In genomic region chr5:140978260-140978659, GRCh38 we compare ENCODE assay signal across 34 cellular contexts. TPM values are rescaled to one million over a fixed set of nuclear protein-coding genes. Genes with fewer than 3 reads are reported as not detected.
DNase-seq lines count a peak whose midpoint lies in the region; ATAC-seq, FAIRE-seq and TF ChIP-seq lines count a peak whose summit lies in the region.
"Had no signal": no experiment of that assay in that cellular context is flagged by ENCODE, and none has a peak within 500 bp of the region (broad histone marks: within the 10 kb centered on the region; RNA-seq: fewer than 3 reads in every experiment).

No MANE protein-coding gene starts in this region.

- H3K79me1 ChIP-seq in mesendoderm (ENCODE audit: low read length) = peaks cover 2% of the 10 kb centered on the region

- no peak overlapping the region for H3K4ac ChIP-seq in mesendoderm (ENCODE audit: low read depth, low read length)

- H3K9me3 ChIP-seq in right cardiac atrium (ENCODE audit: control insufficient read depth, low read length) = no peaks in the 10 kb centered on the region
- H3K9me3 ChIP-seq: mucosa of descending colon, psoas muscle had no signal

- no peak overlapping the region for H2BK15ac ChIP-seq in mesendoderm (replicated peaks; ENCODE audit: low read depth)

- FAIRE-seq in H54 (lab: Jason Lieb, UNC) = no peak
- FAIRE-seq: A204.1, colon had no signal

- H3K4me2 ChIP-seq in mesendoderm (ENCODE audit: low read length) = no peak overlapping the region

- H2BK5ac ChIP-seq in mesendoderm (ENCODE audit: low read length) = no peak overlapping the region

- H3K4me3 ChIP-seq in right cardiac atrium (ENCODE audit: low read length) (no peak overlapping the region), mesendoderm (ENCODE audit: low read length) (no peak overlapping the region)
- H3K4me3 ChIP-seq: mucosa of descending colon, psoas muscle had no signal

- H2BK120ac ChIP-seq in mesendoderm (ENCODE audit: low read depth, low read length) = no peak overlapping the region

- no peak overlapping the region for H4K5ac ChIP-seq in mesendoderm (ENCODE audit: low read length)

- H3K23ac ChIP-seq in mesendoderm (ENCODE audit: low read length) = no peak overlapping the region

- H3K56ac ChIP-seq in mesendoderm (ENCODE audit: low read length) = no peak overlapping the region

- WGBS in right cardiac atrium = 42% methylated on average over 2 of the region's 2 CpGs
- WGBS in mesendoderm (ENCODE audit: extremely low coverage, insufficient coverage, low lambda C conversion rate) = no CpG with 5 or more reads among the region's 2 CpGs

- H3K79me2 ChIP-seq in mesendoderm (ENCODE audit: control insufficient read depth, insufficient read depth, low read length) = no peaks in the 10 kb centered on the region

- TF ChIP-seq POLR2A in H54 (IDR thresholded peaks at IDR 0.05; ENCODE audit: low read depth, low read length) = no peak

- peak overlapping the region; percentile 4 for H3K9ac ChIP-seq in mesendoderm (ENCODE audit: low read length)

- H3K27me3 ChIP-seq in right cardiac atrium (ENCODE audit: control insufficient read depth, insufficient read depth) = no peaks in the 10 kb centered on the region
- no peaks in the 10 kb centered on the region for H3K27me3 ChIP-seq in mesendoderm (ENCODE audit: insufficient read depth, low read length, poor library complexity)
- H3K27me3 ChIP-seq: brain microvascular endothelial cell had no signal

- H3K4me1 ChIP-seq in right cardiac atrium (ENCODE audit: control insufficient read depth, insufficient read depth, low read length) (no peaks in the 10 kb centered on the region), mesendoderm (ENCODE audit: control insufficient read depth, low read depth, low read length) (no peaks in the 10 kb centered on the region)
- H3K4me1 ChIP-seq: psoas muscle had no signal

- H3K27ac ChIP-seq in right cardiac atrium (ENCODE audit: low read length) (no peak overlapping the region), epithelial cell of prostate (peak overlapping the region; percentile 83), mesendoderm (ENCODE audit: low read depth, low read length) (no peak overlapping the region)
- H3K27ac ChIP-seq: brain microvascular endothelial cell, psoas muscle had no signal

- intact Hi-C loops in right cardiac atrium (cut with DNase I) (no loop called here), cardiac septum (cut with DNase I) (no loop called here)

- no peak overlapping the region for H3K18ac ChIP-seq in mesendoderm (ENCODE audit: low read length)

- no peaks in the 10 kb centered on the region for H3K36me3 ChIP-seq in mesendoderm (ENCODE audit: control insufficient read depth, insufficient read depth, low read length)
- H3K36me3 ChIP-seq: brain microvascular endothelial cell had no signal

- no peak overlapping the region for H4K8ac ChIP-seq in mesendoderm (ENCODE audit: low read depth, low read length)

- no peak overlapping the region for H2AK5ac ChIP-seq in mesendoderm (ENCODE audit: low read length)

- DNase-seq in right cardiac atrium = no peak
- no peak for DNase-seq in cardiac septum (ENCODE audit: low spot score)
- no peak for DNase-seq in epithelial cell of prostate (ENCODE audit: low read depth, low spot score)
- DNase-seq in mesendoderm = no peak
- DNase-seq in AG08396 (ENCODE audit: low spot score) = no peak
- no peak for DNase-seq in middle frontal gyrus (ENCODE audit: extremely low spot score, low spot score)
- no peak for DNase-seq in H54 (ENCODE audit: insufficient read length, low spot score)
- DNase-seq: activated CD4-positive, alpha-beta memory T cell treated with anti-CD3 and anti-CD28 coated beads, Interleukin-2, amount 10 ng/mL, durations not matched to agents 7 days and 5 days; activated CD4-positive, alpha-beta T cell treated with anti-CD3 and anti-CD28 coated beads for 1 hour; activated naive CD4-positive, alpha-beta T cell treated with anti-CD3 and anti-CD28 coated beads, Interleukin-2, amount 10 ng/mL, durations not matched to agents 7 days and 5 days; AML-193; amniotic stem cell; brain microvascular endothelial cell; CD4-positive, alpha-beta T cell; DND-41; effector CD4-positive, alpha-beta T cell; GOT3; immature natural killer cell; left ventricle myocardium superior; mucosa of descending colon; natural killer cell; NCI-H146; NCI-H2107; NCI-H748 treated with DMSO at 0.1 percent for 48 hours; occipital lobe; psoas muscle; T-helper 2 cell had no signal

- ATAC-seq in right cardiac atrium (peak; percentile 42 to 71), HG02798 (IDR thresholded peaks at IDR 0.05; ENCODE audit: poor library complexity, unreplicated experiment) (no peak)
- ATAC-seq: left ventricle myocardium superior; mucosa of descending colon; natural killer cell; psoas muscle; stimulated activated memory B cell treated with anti-CD40 and anti-IgM and Interleukin-4, amounts not matched to agents 10 μg/mL and 1 μg/mL and 100 μg/mL, for 72 hours had no signal

RNA-seq across cellular contexts. Expression of gene PCDHAC2, which starts 12.0 kb away (rescaled TPM):
- 1 to 10 TPM in 1 of 4 donors, under 1 TPM in 3; 0.44 to 1.1 (median 0.54) TPM for total RNA-seq in right cardiac atrium
- polyA plus RNA-seq in right cardiac atrium = 0.02 TPM
- 0.67 TPM for total RNA-seq in cardiac septum
- polyA plus RNA-seq in mesendoderm (2013, experiment 1 of 2) = 3.8 TPM
- 5.2 TPM for polyA plus RNA-seq in mesendoderm (2013, experiment 2 of 2)
- total RNA-seq: activated CD4-positive, alpha-beta memory T cell treated with anti-CD3 and anti-CD28 coated beads, Interleukin-2, amount 10 ng/mL, durations not matched to agents 7 days and 5 days; CD4-positive, alpha-beta T cell; glomerular endothelial cell; natural killer cell; RPMI7951 had no signal
- polyA plus RNA-seq: IgD-negative memory B cell, immature natural killer cell had no signal

RNA-seq across cellular contexts. Expression of gene PCDHAC1, which starts 52.2 kb away (rescaled TPM):
- total RNA-seq in right cardiac atrium (under 1 TPM; 0.09 to 0.23 (median 0.11) TPM), cardiac septum (0.19 TPM)
- not detected for polyA plus RNA-seq in right cardiac atrium
- polyA plus RNA-seq in mesendoderm (2013, experiment 1 of 2) = 1.3 TPM
- 1.3 TPM for polyA plus RNA-seq in mesendoderm (2013, experiment 2 of 2)
- total RNA-seq: activated CD4-positive, alpha-beta memory T cell treated with anti-CD3 and anti-CD28 coated beads, Interleukin-2, amount 10 ng/mL, durations not matched to agents 7 days and 5 days; CD4-positive, alpha-beta T cell; natural killer cell; RPMI7951 had no signal
- polyA plus RNA-seq: IgD-negative memory B cell, immature natural killer cell had no signal
